In genomic region chr17:36085710-36086268, GRCh38 we compare ENCODE assay signal across 16 cellular contexts. TPM values are rescaled to one million over a fixed set of nuclear protein-coding genes. Genes with fewer than 3 reads are reported as not detected.
DNase-seq lines count a peak whose midpoint lies in the region; ATAC-seq, FAIRE-seq and TF ChIP-seq lines count a peak whose summit lies in the region.
"Had no signal": no experiment of that assay in that cellular context is flagged by ENCODE, and none has a peak within 500 bp of the region (broad histone marks: within the 10 kb centered on the region; RNA-seq: fewer than 3 reads in every experiment).

No MANE protein-coding gene starts in this region.

- peak overlapping the region; percentile 90 for H3K4me3 Mint-ChIP-seq in natural killer cell treated with Interleukin-12 subunit alpha and Interleukin-12 subunit beta and Interleukin-15 and Interleukin-18, amount 100 ng/mL, for 72 hours
- no peak overlapping the region for H3K4me3 Mint-ChIP-seq in H9
- H3K4me3 Mint-ChIP-seq: activated naive CD8-positive, alpha-beta T cell treated with anti-CD3 and anti-CD28 coated beads, Interleukin-2, amount 10 ng/mL, durations not matched to agents 7 days and 5 days had no signal

- H4K91ac ChIP-seq in H1 (replicated peaks; ENCODE audit: insufficient read length, low read length) = no peak overlapping the region
- H4K91ac ChIP-seq in H9 (ENCODE audit: insufficient read length, low read depth, low read length) = no peak overlapping the region

- H3K27me3 Mint-ChIP-seq in natural killer cell treated with Interleukin-12 subunit alpha and Interleukin-12 subunit beta and Interleukin-15 and Interleukin-18, amount 100 ng/mL, for 72 hours = no peaks in the 10 kb centered on the region
- H3K27me3 Mint-ChIP-seq in H9 (ENCODE audit: low read depth) = peaks cover 7% of the 10 kb centered on the region

- H4K5ac ChIP-seq in H1 (ENCODE audit: insufficient read length, low read depth, low read length) = no peak overlapping the region
- no peak overlapping the region for H4K5ac ChIP-seq in H9 (ENCODE audit: insufficient read length, low read depth, low read length)

- H3K27ac ChIP-seq in H1 (ENCODE audit: low read depth, low read length) = no peak overlapping the region
- no peak overlapping the region for H3K27ac ChIP-seq in H9 (ENCODE audit: insufficient read length, low read depth, low read length)

- H3K14ac ChIP-seq in H1 (ENCODE audit: insufficient read length) = no peak overlapping the region
- H3K14ac ChIP-seq in H9 (ENCODE audit: insufficient read depth, low read length) = no peak overlapping the region

- TF ChIP-seq CTCF in GM12865 (IDR thresholded peaks at IDR 0.05; ENCODE audit: insufficient read depth, low read depth, low read length, missing control alignments) (no peak), H1 (IDR thresholded peaks at IDR 0.05; ENCODE audit: control extremely low read depth in 1 of 3, insufficient read depth in 1 of 3, low read depth in 1 of 3, low read length in 3 of 3) (no peak), H9 (conservative IDR thresholded peaks at IDR 0.05) (no peak)

- H2BK15ac ChIP-seq in H1 (ENCODE audit: low read length) = no peak overlapping the region
- no peak overlapping the region for H2BK15ac ChIP-seq in H9 (ENCODE audit: low read depth, low read length)

- no peaks in the 10 kb centered on the region for H3K79me2 ChIP-seq in H1 (ENCODE audit: control insufficient read depth in 1 of 2, insufficient read depth in 2 of 2, low read length in 2 of 2)
- H3K79me2 ChIP-seq in H9 (ENCODE audit: insufficient read depth, low read length) = no peaks in the 10 kb centered on the region

- H2AK5ac ChIP-seq in H1 (ENCODE audit: low read depth, low read length) (no peak overlapping the region), H9 (ENCODE audit: insufficient read length, low read length) (no peak overlapping the region)

- FAIRE-seq in H1 (lab: Jason Lieb, UNC) = no peak
- FAIRE-seq: GM19239 had no signal

- no peaks in the 10 kb centered on the region for H3K9me3 Mint-ChIP-seq in natural killer cell treated with Interleukin-12 subunit alpha and Interleukin-12 subunit beta and Interleukin-15 and Interleukin-18, amount 100 ng/mL, for 72 hours
- no peaks in the 10 kb centered on the region; a peak in 1 of 5 replicates for H3K9me3 Mint-ChIP-seq in H9
- H3K9me3 Mint-ChIP-seq: activated naive CD8-positive, alpha-beta T cell treated with anti-CD3 and anti-CD28 coated beads, Interleukin-2, amount 10 ng/mL, durations not matched to agents 7 days and 5 days had no signal

- H3K4ac ChIP-seq in H1 (replicated peaks; ENCODE audit: insufficient read length, low read depth, low read length) = no peak overlapping the region
- no peak overlapping the region for H3K4ac ChIP-seq in H9 (ENCODE audit: low read depth, low read length)

- H2BK20ac ChIP-seq in H1 (ENCODE audit: low read length) (no peak overlapping the region), H9 (ENCODE audit: low read depth, low read length, poor library complexity, severe bottlenecking) (no peak overlapping the region)

- H2BK5ac ChIP-seq in H1 (ENCODE audit: low read depth, low read length) (no peak overlapping the region), H9 (ENCODE audit: insufficient read length, low read length) (no peak overlapping the region)

- peaks cover 79 to 92% of the 10 kb centered on the region in 2 donors for H3K4me1 Mint-ChIP-seq in natural killer cell treated with Interleukin-12 subunit alpha and Interleukin-12 subunit beta and Interleukin-15 and Interleukin-18, amount 100 ng/mL, for 72 hours (ENCODE audit: low read depth in 2 of 2)
- peaks cover 23% of the 10 kb centered on the region in 2 experiments for H3K4me1 Mint-ChIP-seq in H9

- no peak overlapping the region for H3K9ac ChIP-seq in H1 (replicated peaks in 1 of 4; ENCODE audit: extremely low read depth in 1 of 4, low read depth in 3 of 4, low read length in 3 of 4)
- H3K9ac ChIP-seq in H9 (ENCODE audit: extremely low read depth, insufficient read length, low read length) = no peak overlapping the region
- H3K9ac ChIP-seq: SK-N-SH had no signal

- H2AFZ ChIP-seq in H1 (ENCODE audit: low read length) = peak overlapping the region; percentile 13; the same call in 1 of the 2 replicates
- no peak overlapping the region for H2AFZ ChIP-seq in H9 (ENCODE audit: low read length)

- no peak overlapping the region for H3K4me3 ChIP-seq in GM12865 (ENCODE audit: low read depth, low read length)
- no peak overlapping the region for H3K4me3 ChIP-seq in H1 (ENCODE audit: extremely low read depth in 1 of 4, insufficient read depth in 2 of 4, low read depth in 3 of 4, low read length in 4 of 4)
- H3K4me3 ChIP-seq: MG63, skin epidermis had no signal

- H3K36me3 Mint-ChIP-seq in natural killer cell treated with Interleukin-12 subunit alpha and Interleukin-12 subunit beta and Interleukin-15 and Interleukin-18, amount 100 ng/mL, for 72 hours = peaks cover 6% of the 10 kb centered on the region
- no peaks in the 10 kb centered on the region for H3K36me3 Mint-ChIP-seq in H9 (ENCODE audit: insufficient read depth in 1 of 3, low read depth in 3 of 3)
- H3K36me3 Mint-ChIP-seq: activated naive CD8-positive, alpha-beta T cell treated with anti-CD3 and anti-CD28 coated beads, Interleukin-2, amount 10 ng/mL, durations not matched to agents 7 days and 5 days had no signal

- CTCF ChIA-PET in H1 (lab: Charles Lee; ENCODE audit: partially characterized antibody) = interaction anchor here (1.1 to 1.3 kb wide), 2 partner anchors 10 to 13 kb away, joined by 4 to 5 read pairs; no protein-coding TSS in a partner anchor

- no peak for TF ChIP-seq POLR2A in H1 (IDR thresholded peaks at IDR 0.05; ENCODE audit: control extremely low read depth in 1 of 2, low read depth in 2 of 2, low read length in 2 of 2)

- H3K79me1 ChIP-seq in H1 (ENCODE audit: low read depth, low read length) (no peaks in the 10 kb centered on the region), H9 (ENCODE audit: insufficient read depth, low read depth, low read length, poor library complexity, severe bottlenecking) (no peaks in the 10 kb centered on the region)

- no peaks in the 10 kb centered on the region for H3K27me3 ChIP-seq in H1 (replicated peaks in 1 of 4; ENCODE audit: control insufficient read depth in 3 of 4, extremely low read depth in 1 of 4, insufficient read depth in 3 of 4, low read length in 3 of 4)
- no peaks in the 10 kb centered on the region for H3K27me3 ChIP-seq in H9 (ENCODE audit: insufficient read depth, low read length)
- H3K27me3 ChIP-seq: MG63 had no signal

- no peaks in the 10 kb centered on the region for H3K36me3 ChIP-seq in H1 (ENCODE audit: control insufficient read depth in 2 of 4, insufficient read depth in 4 of 4, low read length in 3 of 4)
- H3K36me3 ChIP-seq: MG63 had no signal

- no peak overlapping the region for H3T11ph ChIP-seq in H9 (ENCODE audit: low read length)

- H3K27ac Mint-ChIP-seq in natural killer cell treated with Interleukin-12 subunit alpha and Interleukin-12 subunit beta and Interleukin-15 and Interleukin-18, amount 100 ng/mL, for 72 hours = peak overlapping the region; percentile 87 to 96
- H3K27ac Mint-ChIP-seq in H9 = no peak overlapping the region
- H3K27ac Mint-ChIP-seq: activated naive CD8-positive, alpha-beta T cell treated with anti-CD3 and anti-CD28 coated beads, Interleukin-2, amount 10 ng/mL, durations not matched to agents 7 days and 5 days had no signal

- WGBS in H1 (ENCODE audit: extremely low coverage in 1 of 2, insufficient coverage in 1 of 2, insufficient read length in 1 of 2, insufficient replicate concordance in 2 of 2, low coverage in 1 of 2, low lambda C conversion rate in 2 of 2, missing lambda C conversion rate in 1 of 2), 2 experiments = 85% methylated on average over 2 of the region's 2 CpGs; no CpG with 5 or more reads in 1 of the 2 experiments
- WGBS in H9 (ENCODE audit: extremely low coverage, insufficient read length, low lambda C conversion rate) = no CpG with 5 or more reads among the region's 2 CpGs

- POLR2A ChIA-PET in H1 (lab: Charles Lee; ENCODE audit: partially characterized antibody) = interaction anchor here (0.6 kb wide), 1 partner anchor 641 kb away, joined by 3 read pairs; no protein-coding TSS in a partner anchor

- H2BK120ac ChIP-seq in H1 (replicated peaks; ENCODE audit: low read depth, low read length) (no peak overlapping the region), H9 (ENCODE audit: low read depth, low read length, poor library complexity, severe bottlenecking) (no peak overlapping the region)

- no peak for TF ChIP-seq EP300 in H1 (IDR thresholded peaks at IDR 0.05; ENCODE audit: borderline replicate concordance in 1 of 2, low read depth in 2 of 2, low read length in 2 of 2)

- H2BK12ac ChIP-seq in H1 (ENCODE audit: low read depth, low read length) (no peak overlapping the region), H9 (ENCODE audit: insufficient read length, low read depth, low read length) (no peak overlapping the region)

- H3K9me3 ChIP-seq in H1 (ENCODE audit: insufficient read depth in 2 of 2, low read depth in 1 of 2, low read length in 1 of 2) (no peaks in the 10 kb centered on the region), H9 (ENCODE audit: control insufficient read depth, low read depth, low read length) (no peaks in the 10 kb centered on the region)
- H3K9me3 ChIP-seq: MG63, SK-N-SH had no signal

- H4K20me1 ChIP-seq in H1 (replicated peaks in 1 of 2; ENCODE audit: control insufficient read depth in 1 of 2, insufficient read depth in 2 of 2, low read length in 2 of 2) (no peaks in the 10 kb centered on the region), H9 (ENCODE audit: control insufficient read depth, insufficient read depth, insufficient read length) (no peaks in the 10 kb centered on the region)

- H3K4me2 ChIP-seq in H1 (ENCODE audit: insufficient read depth in 1 of 2, low read depth in 2 of 2, low read length in 2 of 2) = no peak overlapping the region
- no peak overlapping the region for H3K4me2 ChIP-seq in H9 (ENCODE audit: insufficient read depth, insufficient read length, low read length)
- H3K4me2 ChIP-seq: SK-N-SH had no signal

- H3K23ac ChIP-seq in H1 (ENCODE audit: insufficient read length) = no peak overlapping the region
- no peak overlapping the region for H3K23ac ChIP-seq in H9 (ENCODE audit: insufficient read length, low read depth, low read length)

- no peak overlapping the region for H3K18ac ChIP-seq in H1 (ENCODE audit: extremely low read depth, low read length)
- no peak overlapping the region for H3K18ac ChIP-seq in H9 (ENCODE audit: insufficient read length, low read depth, low read length)

- H3K4me1 ChIP-seq in H1 (replicated peaks in 1 of 4; ENCODE audit: control insufficient read depth in 3 of 4, insufficient read depth in 4 of 4, low read length in 3 of 4) (no peaks in the 10 kb centered on the region), H9 (ENCODE audit: insufficient read depth, low read length) (no peaks in the 10 kb centered on the region; the same call in 1 of the 2 replicates)

- H4K8ac ChIP-seq in H1 (ENCODE audit: extremely low read depth, insufficient read depth, low read length) = no peak overlapping the region
- no peak overlapping the region for H4K8ac ChIP-seq in H9 (replicated peaks; ENCODE audit: insufficient read length, low read depth, low read length)

- peak; percentile 19 for DNase-seq in GM12865 (ENCODE audit: low read depth)
- DNase-seq in NOMO-1 (lab: John Stamatoyannopoulos, UW; ENCODE audit: unreplicated experiment in 2 of 2) = peak; percentile 29 to 81
- no peak for DNase-seq in H1 (ENCODE audit: low read depth in 1 of 2, low spot score in 2 of 2)
- DNase-seq in natural killer cell treated with Interleukin-12 subunit alpha and Interleukin-12 subunit beta and Interleukin-15 and Interleukin-18, amount 100 ng/mL, for 72 hours (ENCODE audit: low spot score) = no peak
- no peak for DNase-seq in LoVo (ENCODE audit: low spot score)
- DNase-seq in H9 = no peak
- DNase-seq: activated CD4-positive, alpha-beta T cell treated with anti-CD3 and anti-CD28 coated beads, Interleukin-2, amount 50 U/mL, for 4 hours; activated naive CD8-positive, alpha-beta T cell treated with anti-CD3 and anti-CD28 coated beads, Interleukin-2, amount 10 ng/mL, durations not matched to agents 7 days and 5 days; COR-L47; MG63; NCI-H748 treated with DMSO at 0.1 percent for 48 hours; SK-N-SH had no signal

- H3K23me2 ChIP-seq in H1 (ENCODE audit: low read depth, low read length) (no peaks in the 10 kb centered on the region), H9 (ENCODE audit: insufficient read length, low read depth, low read length, poor library complexity, severe bottlenecking) (no peaks in the 10 kb centered on the region)

- no peak overlapping the region for H3K56ac ChIP-seq in H1 (replicated peaks; ENCODE audit: insufficient read length, low read depth, low read length)
- H3K56ac ChIP-seq in H9 (ENCODE audit: insufficient read length, low read depth, low read length) = no peak overlapping the region

- no peak for TF ChIP-seq RAD21 in H1 (IDR thresholded peaks at IDR 0.05 in 1 of 2, conservative IDR thresholded peaks at IDR 0.05 in 1 of 2; ENCODE audit: low read depth in 2 of 2, low read length in 2 of 2)

- no peak for ATAC-seq in natural killer cell treated with Interleukin-12 subunit alpha and Interleukin-12 subunit beta and Interleukin-15 and Interleukin-18, amount 100 ng/mL, for 72 hours
- ATAC-seq in GM21423 (IDR thresholded peaks at IDR 0.05; ENCODE audit: unreplicated experiment) (no peak), GM21737 (IDR thresholded peaks at IDR 0.05; ENCODE audit: unreplicated experiment) (no peak)

RNA-seq across cellular contexts. Expression of gene CCL3, which starts 4.2 kb away (rescaled TPM):
- total RNA-seq in H1 (2021; fragmentation: NEBNext Ultra II Directional; extraction: Animal tissue kit (Norgen Biotek cat#: 25700)) = not detected in 2 replicates
- polyA plus RNA-seq in H1 (2011; rRNA removed) = not detected in 2 replicates
- polyA plus RNA-seq in H1 (2011; cell fraction: cytosol; rRNA removed) = not detected
- polyA plus RNA-seq in H1 (2011; cell fraction: nucleus; rRNA removed) = 0.07 TPM
- not detected in 4 replicates for polyA plus RNA-seq in H1 (2012, experiment 1 of 2)
- not detected for polyA plus RNA-seq in H1 (2012, experiment 2 of 2)
- not detected for polyA plus RNA-seq in H1 (2013, experiment 1 of 2)
- not detected for polyA plus RNA-seq in H1 (2013, experiment 2 of 2)
- polyA minus RNA-seq in H1 (2011; rRNA and poly(A)+ RNA removed) = not detected in 2 replicates
- polyA minus RNA-seq in H1 (2011; cell fraction: cytosol; rRNA and poly(A)+ RNA removed) = not detected
- polyA minus RNA-seq in H1 (2011; cell fraction: nucleus; rRNA and poly(A)+ RNA removed) = not detected
- 1,000 to 10,000 TPM; 2,440 to 2,619 TPM for total RNA-seq in natural killer cell treated with Interleukin-12 subunit alpha and Interleukin-12 subunit beta and Interleukin-15 and Interleukin-18, amount 100 ng/mL, for 72 hours
- total RNA-seq in H9 (2021) = not detected in 2 replicates
- polyA plus RNA-seq: SK-N-SH had no signal

RNA-seq across cellular contexts. Expression of gene CCL4, which starts 17.8 kb away (rescaled TPM):
- total RNA-seq in H1 (2021; fragmentation: NEBNext Ultra II Directional; extraction: Animal tissue kit (Norgen Biotek cat#: 25700)) = not detected in 2 replicates
- not detected in 2 replicates for polyA plus RNA-seq in H1 (2011; rRNA removed)
- not detected for polyA plus RNA-seq in H1 (2011; cell fraction: cytosol; rRNA removed)
- not detected for polyA plus RNA-seq in H1 (2011; cell fraction: nucleus; rRNA removed)
- polyA plus RNA-seq in H1 (2012, experiment 1 of 2) = not detected in 4 replicates
- polyA plus RNA-seq in H1 (2012, experiment 2 of 2) = not detected
- not detected for polyA plus RNA-seq in H1 (2013, experiment 1 of 2)
- not detected for polyA plus RNA-seq in H1 (2013, experiment 2 of 2)
- polyA minus RNA-seq in H1 (2011; rRNA and poly(A)+ RNA removed) = not detected in 2 replicates
- polyA minus RNA-seq in H1 (2011; cell fraction: cytosol; rRNA and poly(A)+ RNA removed) = not detected
- not detected for polyA minus RNA-seq in H1 (2011; cell fraction: nucleus; rRNA and poly(A)+ RNA removed)
- total RNA-seq in natural killer cell treated with Interleukin-12 subunit alpha and Interleukin-12 subunit beta and Interleukin-15 and Interleukin-18, amount 100 ng/mL, for 72 hours = 100 to 1,000 TPM; 379 to 582 TPM
- not detected in 2 replicates for total RNA-seq in H9 (2021)
- polyA plus RNA-seq: SK-N-SH had no signal

RNA-seq across cellular contexts. Expression of gene CCL18, which starts 21.7 kb away (rescaled TPM):
- not detected in 2 replicates for total RNA-seq in H1 (2021; fragmentation: NEBNext Ultra II Directional; extraction: Animal tissue kit (Norgen Biotek cat#: 25700))
- polyA plus RNA-seq in H1 (2011; rRNA removed) = not detected in 2 replicates
- not detected for polyA plus RNA-seq in H1 (2011; cell fraction: cytosol; rRNA removed)
- not detected for polyA plus RNA-seq in H1 (2011; cell fraction: nucleus; rRNA removed)
- not detected in 4 replicates for polyA plus RNA-seq in H1 (2012, experiment 1 of 2)
- polyA plus RNA-seq in H1 (2012, experiment 2 of 2) = not detected
- not detected for polyA plus RNA-seq in H1 (2013, experiment 1 of 2)
- not detected for polyA plus RNA-seq in H1 (2013, experiment 2 of 2)
- not detected in 2 replicates for polyA minus RNA-seq in H1 (2011; rRNA and poly(A)+ RNA removed)
- polyA minus RNA-seq in H1 (2011; cell fraction: cytosol; rRNA and poly(A)+ RNA removed) = not detected
- not detected for polyA minus RNA-seq in H1 (2011; cell fraction: nucleus; rRNA and poly(A)+ RNA removed)
- not detected for total RNA-seq in natural killer cell treated with Interleukin-12 subunit alpha and Interleukin-12 subunit beta and Interleukin-15 and Interleukin-18, amount 100 ng/mL, for 72 hours
- total RNA-seq in H9 (2021) = not detected in 2 replicates
- total RNA-seq: activated naive CD8-positive, alpha-beta T cell treated with anti-CD3 and anti-CD28 coated beads, Interleukin-2, amount 10 ng/mL, durations not matched to agents 7 days and 5 days had no signal
- polyA plus RNA-seq: SK-N-SH had no signal

Comparison
In these comparisons a context has a peak if more than half of its experiments do, and no peak if none do; other contexts are left out.
1. DNase-seq: peak in GM12865 (single experiment) and NOMO-1 (2 of 2); none in H1 (0 of 2), natural killer cell treated with Interleukin-12 subunit alpha and Interleukin-12 subunit beta and Interleukin-15 and Interleukin-18, amount 100 ng/mL, for 72 hours (single experiment), LoVo (single experiment) and H9 (single experiment).
2. H3K27ac Mint-ChIP-seq: peak in natural killer cell treated with Interleukin-12 subunit alpha and Interleukin-12 subunit beta and Interleukin-15 and Interleukin-18, amount 100 ng/mL, for 72 hours (2 of 2); none in H9 (0 of 3).
3. RNA of gene CCL3, which starts 4.2 kb away (total RNA-seq): 2,440 to 2,619 TPM in natural killer cell treated with Interleukin-12 subunit alpha and Interleukin-12 subunit beta and Interleukin-15 and Interleukin-18, amount 100 ng/mL, for 72 hours; not detected in H1 and not detected in H9; every median in the first group is over 1,000 times any median in the second.
4. RNA of gene CCL4, which starts 17.8 kb away (total RNA-seq): 379 to 582 TPM in natural killer cell treated with Interleukin-12 subunit alpha and Interleukin-12 subunit beta and Interleukin-15 and Interleukin-18, amount 100 ng/mL, for 72 hours; not detected in H1 and not detected in H9; every median in the first group is over 100 times any median in the second.